In genomic region chr9:92988215-92988731, GRCh38 we compare ENCODE assay signal across 1 cellular context.
A peak's percentile ranks its signal among the peaks of the same experiment; 100 is the strongest.
TF ChIP-seq lines count a peak whose summit lies in the region.

No MANE protein-coding gene starts in this region.

TF ChIP-seq in H1, 55 proteins besides CTCF, POLR2A, EP300 and RAD21:
- no peak for TF ChIP-seq SIX5 (IDR thresholded peaks at IDR 0.05; ENCODE audit: low read depth, low read length)
- 0 out of 2 replicates have a peak, but pooled peaks have one; percentile 22 for TF ChIP-seq TAF1 (IDR thresholded peaks at IDR 0.05; ENCODE audit: low read depth, low read length)
